In the genomic region with DNA sequence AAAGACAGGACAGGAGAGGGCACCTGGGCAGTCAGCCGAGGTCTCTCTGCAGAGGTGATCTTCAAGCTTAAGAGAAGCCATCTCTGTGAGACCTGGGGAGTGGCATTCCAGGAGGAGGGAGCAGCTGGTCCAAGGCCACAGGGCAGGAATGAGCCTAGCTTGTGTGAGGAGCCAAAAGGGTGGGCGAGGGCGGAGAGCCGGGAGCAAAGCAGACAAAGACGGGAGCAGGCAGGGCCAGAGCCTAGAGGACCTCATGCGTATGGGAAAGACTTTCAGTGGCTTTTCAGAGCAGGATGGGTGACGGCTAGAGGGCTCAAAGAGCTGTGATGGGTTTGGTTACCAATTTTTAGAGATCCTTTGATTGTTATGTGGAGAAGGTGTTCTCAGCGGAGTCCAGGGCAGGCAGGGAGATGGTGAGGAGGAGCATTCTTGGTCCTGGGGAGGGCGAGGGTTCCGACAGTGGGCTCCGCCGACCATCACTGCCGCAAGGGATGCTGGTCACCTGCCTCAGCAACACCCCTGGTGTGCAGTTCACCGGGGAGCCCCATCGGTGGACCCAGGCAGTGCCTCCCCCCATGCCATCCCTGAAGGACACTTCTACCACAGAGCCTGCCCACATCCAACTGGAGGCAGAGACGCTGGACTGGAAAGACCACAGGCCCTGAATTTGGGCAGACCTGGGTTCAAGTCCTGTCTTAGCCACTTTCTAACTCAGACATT, we compare ENCODE assay signal across 25 cellular contexts.
DNase-seq lines count a peak whose midpoint lies in the region; ATAC-seq and TF ChIP-seq lines count a peak whose summit lies in the region.
"Had no signal": no experiment of that assay in that cellular context is flagged by ENCODE, and none has a peak within 500 bp of the region (broad histone marks: within the 10 kb centered on the region; RNA-seq: fewer than 3 reads in every experiment).

No MANE protein-coding gene starts in this region.

- no peaks in the 10 kb centered on the region for H3K36me3 ChIP-seq in neuronal stem cell (replicated peaks in 1 of 2; ENCODE audit: control insufficient read depth in 2 of 2, insufficient read depth in 2 of 2, low read length in 2 of 2)
- H3K36me3 ChIP-seq: BE2C, thyroid gland, WERI-Rb-1 had no signal

- H3K4me2 ChIP-seq in neuronal stem cell (ENCODE audit: insufficient read depth, low read length, poor library complexity, severe bottlenecking), result no peak overlapping the region

- no peaks in the 10 kb centered on the region for H3K27me3 ChIP-seq in CD4-positive, alpha-beta T cell (ENCODE audit: control insufficient read depth, insufficient read depth, low read length)
- no peaks in the 10 kb centered on the region for H3K27me3 ChIP-seq in neuronal stem cell (ENCODE audit: control insufficient read depth in 3 of 3, insufficient read depth in 3 of 3, low read depth in 1 of 3, low read length in 3 of 3)
- H3K27me3 ChIP-seq: BE2C, thyroid gland had no signal

- no peak overlapping the region for H3K23ac ChIP-seq in neuronal stem cell (ENCODE audit: low read depth, low read length, poor library complexity)

- no peaks in the 10 kb centered on the region for H3K79me1 ChIP-seq in neuronal stem cell (ENCODE audit: low read depth, low read length)

- no peak for ATAC-seq in CD4-positive, alpha-beta T cell (ENCODE audit: poor library complexity)
- no peak for ATAC-seq in HG03342 (IDR thresholded peaks at IDR 0.05; ENCODE audit: unreplicated experiment)
- ATAC-seq: left lobe of liver had no signal

- peak overlapping the region; percentile 98 for H3K27ac Mint-ChIP-seq in T-helper 1 cell treated with Interleukin-12 subunit alpha and Interleukin-12 subunit beta and Interleukin-4 antibody, amounts not matched to agents 30 μg/mL and 1 μg/mL, for 36 hours
- peak overlapping the region; percentile 83 for H3K27ac Mint-ChIP-seq in CD4-positive, alpha-beta T cell
- H3K27ac Mint-ChIP-seq in activated T-helper 1 cell treated with anti-CD3 and anti-CD28 coated beads, Interleukin-12 subunit alpha, Interleukin-12 subunit beta, Interleukin-2, Interleukin-4 antibody, amounts not matched to agents 30 ng/mL and 10 ng/mL and 1 ng/mL, durations not matched to agents 14 hours and 24 hours and 36 hours, result peak overlapping the region; percentile 97

- no peak overlapping the region for H2AFZ ChIP-seq in neuronal stem cell (ENCODE audit: low read length)

- no peak for DNase-seq in T-helper 1 cell
- no peak for DNase-seq in CD4-positive, alpha-beta T cell
- DNase-seq in activated T-helper 1 cell treated with anti-CD3 and anti-CD28 coated beads, Interleukin-12 subunit alpha, Interleukin-12 subunit beta, Interleukin-2, Interleukin-4 antibody, amounts not matched to agents 30 ng/mL and 10 ng/mL and 1 ng/mL, durations not matched to agents 14 hours and 24 hours and 36 hours (ENCODE audit: low spot score), result no peak
- no peak for DNase-seq in neuronal stem cell (ENCODE audit: low spot score)
- no peak for DNase-seq in AG08396 (ENCODE audit: low spot score)
- no peak for DNase-seq in NCI-H774 (lab: John Stamatoyannopoulos, UW)
- DNase-seq: anterior cingulate cortex, BE2C, cerebellar nuclear complex, DMS 273 treated with DMSO at 0.1 percent for 48 hours, endodermal cell, GDM1, glutamatergic neuron, H9, midbrain, NCI-H1417 treated with DMSO at 0.1 percent for 48 hours, NCI-H69, occipital lobe, SHP77, thyroid gland, WERI-Rb-1 had no signal

- CTCF ChIA-PET in CD4-positive, alpha-beta T cell (lab: Charles Lee), result no interaction called here

- peaks cover 5% of the 10 kb centered on the region for H3K36me3 Mint-ChIP-seq in T-helper 1 cell treated with Interleukin-12 subunit alpha and Interleukin-12 subunit beta and Interleukin-4 antibody, amounts not matched to agents 30 μg/mL and 1 μg/mL, for 36 hours (ENCODE audit: low read depth)
- H3K36me3 Mint-ChIP-seq in CD4-positive, alpha-beta T cell (ENCODE audit: low read depth), result no peaks in the 10 kb centered on the region
- H3K36me3 Mint-ChIP-seq in activated T-helper 1 cell treated with anti-CD3 and anti-CD28 coated beads, Interleukin-12 subunit alpha, Interleukin-12 subunit beta, Interleukin-2, Interleukin-4 antibody, amounts not matched to agents 30 ng/mL and 10 ng/mL and 1 ng/mL, durations not matched to agents 14 hours and 24 hours and 36 hours (ENCODE audit: low read depth), result no peaks in the 10 kb centered on the region

- H3K4me3 Mint-ChIP-seq in T-helper 1 cell treated with Interleukin-12 subunit alpha and Interleukin-12 subunit beta and Interleukin-4 antibody, amounts not matched to agents 30 μg/mL and 1 μg/mL, for 36 hours, result no peak overlapping the region
- H3K4me3 Mint-ChIP-seq in CD4-positive, alpha-beta T cell, result no peak overlapping the region
- H3K4me3 Mint-ChIP-seq in activated T-helper 1 cell treated with anti-CD3 and anti-CD28 coated beads, Interleukin-12 subunit alpha, Interleukin-12 subunit beta, Interleukin-2, Interleukin-4 antibody, amounts not matched to agents 30 ng/mL and 10 ng/mL and 1 ng/mL, durations not matched to agents 14 hours and 24 hours and 36 hours, result no peak overlapping the region
- H3K4me3 Mint-ChIP-seq: endodermal cell, H9 had no signal

- H2BK5ac ChIP-seq in neuronal stem cell (ENCODE audit: low read length), result no peak overlapping the region

- H2BK15ac ChIP-seq in neuronal stem cell (ENCODE audit: low read length), result peak overlapping the region; percentile 40

- no CpG with 5 or more reads among the region's 16 CpGs for WGBS in neuronal stem cell (ENCODE audit: extremely low coverage in 2 of 2, insufficient read length in 2 of 2, insufficient replicate concordance in 1 of 2), 2 donors

- H3K27me3 Mint-ChIP-seq in T-helper 1 cell treated with Interleukin-12 subunit alpha and Interleukin-12 subunit beta and Interleukin-4 antibody, amounts not matched to agents 30 μg/mL and 1 μg/mL, for 36 hours (ENCODE audit: low read depth), result no peaks in the 10 kb centered on the region
- no peaks in the 10 kb centered on the region for H3K27me3 Mint-ChIP-seq in CD4-positive, alpha-beta T cell
- H3K27me3 Mint-ChIP-seq in activated T-helper 1 cell treated with anti-CD3 and anti-CD28 coated beads, Interleukin-12 subunit alpha, Interleukin-12 subunit beta, Interleukin-2, Interleukin-4 antibody, amounts not matched to agents 30 ng/mL and 10 ng/mL and 1 ng/mL, durations not matched to agents 14 hours and 24 hours and 36 hours (ENCODE audit: insufficient read depth), result no peaks in the 10 kb centered on the region

- H4K8ac ChIP-seq in neuronal stem cell (ENCODE audit: low read depth, low read length), result no peak overlapping the region

- H3K14ac ChIP-seq in neuronal stem cell (ENCODE audit: low read length), result no peak overlapping the region

- peaks cover 9 to 16% of the 10 kb centered on the region in 2 donors for H3K4me1 ChIP-seq in neuronal stem cell (ENCODE audit: control insufficient read depth in 2 of 2, insufficient read depth in 1 of 2, low read depth in 1 of 2, low read length in 2 of 2)

- no peak overlapping the region for H3K27ac ChIP-seq in CD4-positive, alpha-beta T cell (ENCODE audit: low read depth, low read length)
- H3K27ac ChIP-seq in neuronal stem cell (replicated peaks; ENCODE audit: low read length), result no peak overlapping the region
- H3K27ac ChIP-seq: 22Rv1, thyroid gland, WERI-Rb-1 had no signal

- H3K9me3 Mint-ChIP-seq in T-helper 1 cell treated with Interleukin-12 subunit alpha and Interleukin-12 subunit beta and Interleukin-4 antibody, amounts not matched to agents 30 μg/mL and 1 μg/mL, for 36 hours, result no peaks in the 10 kb centered on the region
- H3K9me3 Mint-ChIP-seq in CD4-positive, alpha-beta T cell, result no peaks in the 10 kb centered on the region
- no peaks in the 10 kb centered on the region for H3K9me3 Mint-ChIP-seq in activated T-helper 1 cell treated with anti-CD3 and anti-CD28 coated beads, Interleukin-12 subunit alpha, Interleukin-12 subunit beta, Interleukin-2, Interleukin-4 antibody, amounts not matched to agents 30 ng/mL and 10 ng/mL and 1 ng/mL, durations not matched to agents 14 hours and 24 hours and 36 hours
- H3K9me3 Mint-ChIP-seq: endodermal cell had no signal

- H2BK120ac ChIP-seq in neuronal stem cell (ENCODE audit: low read depth, low read length), result no peak overlapping the region

- peak overlapping the region; percentile 30 for H2AK5ac ChIP-seq in neuronal stem cell (ENCODE audit: low read depth, low read length)

- peak overlapping the region; percentile 29 for H3K18ac ChIP-seq in neuronal stem cell (ENCODE audit: low read length)

- no peaks in the 10 kb centered on the region for H3K9me3 ChIP-seq in CD4-positive, alpha-beta T cell (ENCODE audit: control insufficient read depth, low read length)
- H3K9me3 ChIP-seq in neuronal stem cell (replicated peaks in 1 of 2; ENCODE audit: control insufficient read depth in 2 of 2, insufficient read depth in 1 of 2, low read depth in 1 of 2, low read length in 2 of 2), result peaks cover 0 to 3% of the 10 kb centered on the region in 2 donors
- H3K9me3 ChIP-seq: BE2C, thyroid gland had no signal

- no peak overlapping the region for H4K91ac ChIP-seq in neuronal stem cell (ENCODE audit: low read depth, low read length, poor library complexity)

- no peak for TF ChIP-seq CTCF in CD4-positive, alpha-beta T cell (IDR thresholded peaks at IDR 0.05)

- H3K4ac ChIP-seq in neuronal stem cell (ENCODE audit: low read length), result no peak overlapping the region

- no peak overlapping the region for H3K4me3 ChIP-seq in neuronal stem cell (ENCODE audit: low read length in 2 of 2)
- H3K4me3 ChIP-seq: thyroid gland had no signal

- POLR2A ChIA-PET in CD4-positive, alpha-beta T cell (lab: Charles Lee), result interaction anchor here (0.8 kb wide), 1 partner anchor 121 kb away, joined by 3 read pairs; no protein-coding TSS in a partner anchor

- intact Hi-C loops in CD4-positive, alpha-beta T cell (cut with DNase I, micrococcal nuclease), result loop anchor here in 1 of 2 experiments (5.0 kb wide), 1 partner anchor 229 kb away; no protein-coding TSS in a partner anchor
- intact Hi-C loops in activated T-helper 1 cell treated with anti-CD3 and anti-CD28 coated beads, Interleukin-12 subunit alpha, Interleukin-12 subunit beta, Interleukin-2, Interleukin-4 antibody, amounts not matched to agents 30 ng/mL and 10 ng/mL and 1 ng/mL, durations not matched to agents 14 hours and 24 hours and 36 hours (cut with micrococcal nuclease), result no loop called here

- H3K9ac ChIP-seq in neuronal stem cell (ENCODE audit: low read depth, low read length, poor library complexity), result no peak overlapping the region

- H2BK12ac ChIP-seq in neuronal stem cell (ENCODE audit: low read length), result peak overlapping the region; percentile 51

- peaks cover 54% of the 10 kb centered on the region for H3K4me1 Mint-ChIP-seq in T-helper 1 cell treated with Interleukin-12 subunit alpha and Interleukin-12 subunit beta and Interleukin-4 antibody, amounts not matched to agents 30 μg/mL and 1 μg/mL, for 36 hours (ENCODE audit: low read depth)
- H3K4me1 Mint-ChIP-seq in CD4-positive, alpha-beta T cell (ENCODE audit: low read depth), result peaks cover 53% of the 10 kb centered on the region
- H3K4me1 Mint-ChIP-seq in activated T-helper 1 cell treated with anti-CD3 and anti-CD28 coated beads, Interleukin-12 subunit alpha, Interleukin-12 subunit beta, Interleukin-2, Interleukin-4 antibody, amounts not matched to agents 30 ng/mL and 10 ng/mL and 1 ng/mL, durations not matched to agents 14 hours and 24 hours and 36 hours (ENCODE audit: low read depth), result peaks cover 59% of the 10 kb centered on the region
